ENCODE assay signal across 1 cellular context in the genomic region with DNA sequence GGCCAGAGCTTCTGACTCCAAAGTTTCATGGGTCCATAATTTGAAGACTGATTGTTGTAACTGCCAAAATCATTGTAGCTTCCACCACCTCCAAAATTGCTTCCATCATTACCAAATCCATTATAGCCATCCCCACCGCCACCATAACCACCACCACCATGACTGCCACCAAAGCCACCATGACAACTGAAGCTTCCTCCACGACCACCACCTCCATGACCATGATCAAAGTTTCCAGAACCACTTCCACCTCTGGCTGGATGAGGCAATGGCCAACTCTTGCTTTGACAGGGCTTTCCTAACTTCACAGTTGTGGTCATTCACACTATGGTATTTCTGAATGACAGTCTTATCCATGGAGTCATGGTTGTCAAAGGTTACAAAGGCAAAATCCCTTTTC. TPM values are rescaled to one million over a fixed set of nuclear protein-coding genes. Genes with fewer than 3 reads are reported as not detected.
"Had no signal": no experiment of that assay in that cellular context is flagged by ENCODE, and none has a peak within 500 bp of the region (broad histone marks: within the 10 kb centered on the region; RNA-seq: fewer than 3 reads in every experiment).

No MANE protein-coding gene starts in this region.

RNA-seq across cellular contexts. Expression of a gene that starts 51.8 kb away (rescaled TPM):
- total RNA-seq: natural killer cell treated with Interleukin-12 subunit alpha and Interleukin-12 subunit beta and Interleukin-15 and Interleukin-18, amount 100 ng/mL, for 72 hours had no signal
